9 cellular contexts compared by ENCODE assay signal in the genomic region with DNA sequence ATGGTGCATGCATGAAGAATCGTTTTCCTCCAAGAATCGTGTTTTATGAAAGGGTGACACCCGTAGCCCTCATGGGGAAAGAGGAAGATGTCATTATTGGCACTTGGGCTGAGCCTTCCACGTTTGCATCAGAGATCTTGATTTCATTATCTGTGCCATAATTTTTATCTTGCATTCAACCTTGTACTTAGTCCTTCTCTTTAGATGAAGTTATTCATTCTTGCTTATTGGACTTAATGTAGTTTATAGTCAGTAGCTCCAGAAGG.
DNase-seq lines count a peak whose midpoint lies in the region; ATAC-seq and TF ChIP-seq lines count a peak whose summit lies in the region.
"Had no signal": no experiment of that assay in that cellular context is flagged by ENCODE, and none has a peak within 500 bp of the region (broad histone marks: within the 10 kb centered on the region; RNA-seq: fewer than 3 reads in every experiment).

No MANE protein-coding gene starts in this region.

- TF ChIP-seq POLR2A in erythroblast (IDR thresholded peaks at IDR 0.05; ENCODE audit: low read length) = no peak

- peak; percentile 69 for DNase-seq in OCI-M1 (lab: John Stamatoyannopoulos, UW)
- DNase-seq in erythroblast (lab: John Stamatoyannopoulos, UW) = peak; percentile 38 to 47
- DNase-seq in substantia nigra (lab: John Stamatoyannopoulos, UW) = no peak
- no peak for DNase-seq in omental fat pad (ENCODE audit: low spot score)
- DNase-seq: COR-L47 had no signal

- ATAC-seq in GM21723 (IDR thresholded peaks at IDR 0.05; ENCODE audit: unreplicated experiment) (peak; percentile 9), GM18511 (IDR thresholded peaks at IDR 0.05; ENCODE audit: unreplicated experiment) (no peak), omental fat pad (ENCODE audit: low FRiP score) (no peak), HG02610 (IDR thresholded peaks at IDR 0.05; ENCODE audit: unreplicated experiment) (no peak)
- ATAC-seq: HepG2 had no signal

- TF ChIP-seq CTCF in omental fat pad (IDR thresholded peaks at IDR 0.05) = no peak

- H3K27ac ChIP-seq in substantia nigra (ENCODE audit: low read depth, low read length, poor library complexity, severe bottlenecking) = peak overlapping the region; percentile 98

Comparison
In these comparisons a context has a peak if more than half of its experiments do, and no peak if none do; other contexts are left out.
1. DNase-seq: peak in OCI-M1 (single experiment) and erythroblast (2 of 2); none in substantia nigra (0 of 49) and omental fat pad (single experiment).